Comparison of ENCODE assay signal across 27 cellular contexts in the genomic region with DNA sequence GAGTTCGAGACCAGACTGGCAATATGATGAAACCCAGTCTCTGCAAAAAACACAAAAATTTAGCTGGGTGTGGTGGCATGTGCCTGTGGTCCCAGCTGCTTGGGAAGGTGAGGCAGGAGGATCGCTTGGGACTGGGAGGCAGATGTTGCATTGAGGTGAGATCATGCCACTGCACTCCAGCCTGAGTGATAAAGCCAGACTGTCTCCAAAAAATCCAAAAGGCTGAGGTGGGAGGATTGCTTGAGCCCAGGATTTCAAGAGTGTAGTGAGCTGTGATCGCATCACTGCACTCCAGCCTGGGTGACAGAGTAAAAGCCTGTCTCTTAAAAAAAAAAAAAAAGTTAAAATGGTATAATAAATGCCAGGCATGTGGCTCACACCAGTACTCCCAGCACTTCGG. TPM values are rescaled to one million over a fixed set of nuclear protein-coding genes. Genes with fewer than 3 reads are reported as not detected.
DNase-seq lines count a peak whose midpoint lies in the region; ATAC-seq lines count a peak whose summit lies in the region.
"Had no signal": no experiment of that assay in that cellular context is flagged by ENCODE, and none has a peak within 500 bp of the region (broad histone marks: within the 10 kb centered on the region; RNA-seq: fewer than 3 reads in every experiment).

No MANE protein-coding gene starts in this region.

- intact Hi-C loops in activated CD4-positive, alpha-beta T cell treated with anti-CD3 and anti-CD28 coated beads for 36 hours (cut with DNase I, micrococcal nuclease): no loop called here

- DNase-seq in NCI-H2171 treated with DMSO at 0.1 percent for 48 hours (lab: John Stamatoyannopoulos, UW) (peak; percentile 55), NCI-H2171 (lab: John Stamatoyannopoulos, UW) (no peak), EH (ENCODE audit: low read depth) (peak; percentile 47), NAMALWA (ENCODE audit: low spot score) (peak; percentile 24), kidney tubule cell (ENCODE audit: low spot score) (peak; percentile 26), NCI-H146 treated with DMSO at 0.1 percent for 48 hours (lab: John Stamatoyannopoulos, UW; ENCODE audit: unreplicated experiment) (no peak)
- DNase-seq in effector memory CD4-positive, alpha-beta T cell: no peak
- DNase-seq in activated CD4-positive, alpha-beta T cell treated with anti-CD3 and anti-CD28 coated beads for 36 hours: no peak
- DNase-seq: 8988T, AML-193, DMS79, IMR-90, Karpas-422, NCI-H1417 treated with DMSO at 0.1 percent for 48 hours, NCI-H187 treated with DMSO at 0.1 percent for 48 hours, NCI-H2107, NCI-H226, NCI-H510A treated with DMSO at 0.1 percent for 48 hours, NCI-H748 treated with DMSO at 0.1 percent for 48 hours, PC-9, RPMI8226, SHP77, SW 1271 had no signal

- no peak overlapping the region for H3K4me3 ChIP-seq in effector memory CD4-positive, alpha-beta T cell (ENCODE audit: insufficient read depth, low read depth, low read length, poor library complexity, severe bottlenecking)
- H3K4me3 ChIP-seq: GM12878, HAP-1, PC-9 had no signal

- no peaks in the 10 kb centered on the region for H3K36me3 ChIP-seq in effector memory CD4-positive, alpha-beta T cell (ENCODE audit: control insufficient read depth, insufficient read depth, low read length)
- H3K36me3 ChIP-seq: HAP-1 had no signal

- no peaks in the 10 kb centered on the region for H3K9me3 ChIP-seq in effector memory CD4-positive, alpha-beta T cell (ENCODE audit: control insufficient read depth, low read length)
- H3K9me3 ChIP-seq: HAP-1 had no signal

- peaks cover 13% of the 10 kb centered on the region for H3K27me3 ChIP-seq in effector memory CD4-positive, alpha-beta T cell (replicated peaks; ENCODE audit: control insufficient read depth, insufficient read depth, low read length, poor library complexity, severe bottlenecking)

- no peak overlapping the region for H3K4me3 Mint-ChIP-seq in activated CD4-positive, alpha-beta T cell treated with anti-CD3 and anti-CD28 coated beads for 36 hours

- H3K36me3 Mint-ChIP-seq in activated CD4-positive, alpha-beta T cell treated with anti-CD3 and anti-CD28 coated beads for 36 hours (ENCODE audit: low read depth): no peaks in the 10 kb centered on the region
- H3K36me3 Mint-ChIP-seq: CD14-positive monocyte had no signal

- CTCF ChIA-PET in activated CD4-positive, alpha-beta T cell treated with anti-CD3 and anti-CD28 coated beads for 36 hours (lab: Charles Lee): interaction anchor here (0.6 to 2.2 kb wide), 4 partner anchors 8 to 402 kb away, joined by 3 to 7 read pairs (median 3); no protein-coding TSS in a partner anchor

- no peaks in the 10 kb centered on the region for H3K9me3 Mint-ChIP-seq in activated CD4-positive, alpha-beta T cell treated with anti-CD3 and anti-CD28 coated beads for 36 hours (ENCODE audit: low read depth)

- H3K27me3 Mint-ChIP-seq in activated CD4-positive, alpha-beta T cell treated with anti-CD3 and anti-CD28 coated beads for 36 hours: peaks cover 6% of the 10 kb centered on the region

- peaks cover 5% of the 10 kb centered on the region for H3K4me1 ChIP-seq in effector memory CD4-positive, alpha-beta T cell (ENCODE audit: control insufficient read depth, insufficient read depth, low read length, poor library complexity, severe bottlenecking)
- H3K4me1 ChIP-seq: HAP-1 had no signal

- POLR2A ChIA-PET in activated CD4-positive, alpha-beta T cell treated with anti-CD3 and anti-CD28 coated beads for 36 hours (lab: Charles Lee): interaction anchor here (0.8 kb wide), 1 partner anchor 15 kb away, joined by 7 read pairs; no protein-coding TSS in a partner anchor

- peaks cover 4% of the 10 kb centered on the region for H3K4me1 Mint-ChIP-seq in activated CD4-positive, alpha-beta T cell treated with anti-CD3 and anti-CD28 coated beads for 36 hours

- no peak for ATAC-seq in activated CD4-positive, alpha-beta T cell treated with anti-CD3 and anti-CD28 coated beads for 36 hours
- ATAC-seq: GM12878 had no signal

- H3K27ac Mint-ChIP-seq in activated CD4-positive, alpha-beta T cell treated with anti-CD3 and anti-CD28 coated beads for 36 hours: no peak overlapping the region
- H3K27ac Mint-ChIP-seq: CD14-positive monocyte had no signal

- H3K27ac ChIP-seq in effector memory CD4-positive, alpha-beta T cell (ENCODE audit: insufficient read depth, low read length, poor library complexity, severe bottlenecking): no peak overlapping the region
- H3K27ac ChIP-seq: PC-9 had no signal

RNA-seq across cellular contexts. Expression of gene PTCRA, which starts 1.3 kb away (rescaled TPM):
- total RNA-seq in activated CD4-positive, alpha-beta T cell treated with anti-CD3 and anti-CD28 coated beads for 36 hours: not detected
- total RNA-seq: IMR-90, MCF 10A, PC-9 had no signal

RNA-seq across cellular contexts. Expression of gene CNPY3, which starts 14.7 kb away (rescaled TPM):
- total RNA-seq in activated CD4-positive, alpha-beta T cell treated with anti-CD3 and anti-CD28 coated beads for 36 hours: 10 to 100 TPM; 33.0 to 34.3 TPM

RNA-seq across cellular contexts. Expression of gene RPL7L1, which starts 35.1 kb away (rescaled TPM):
- total RNA-seq in activated CD4-positive, alpha-beta T cell treated with anti-CD3 and anti-CD28 coated beads for 36 hours: 100 to 1,000 TPM; 124 to 152 TPM

RNA-seq across cellular contexts. Expression of gene GNMT, which starts 46.0 kb away (rescaled TPM):
- under 1 TPM in 1 of 2 experiments, not detected in 1; 0.50 TPM for total RNA-seq in activated CD4-positive, alpha-beta T cell treated with anti-CD3 and anti-CD28 coated beads for 36 hours
- total RNA-seq: IMR-90 had no signal

Comparison
In these comparisons a context has a peak if more than half of its experiments do, and no peak if none do; other contexts are left out.
1. DNase-seq: peak in NCI-H2171 treated with DMSO at 0.1 percent for 48 hours (single experiment), EH (single experiment), NAMALWA (single experiment) and kidney tubule cell (single experiment); none in NCI-H2171 (single experiment), effector memory CD4-positive, alpha-beta T cell (0 of 3), NCI-H146 treated with DMSO at 0.1 percent for 48 hours (single experiment) and activated CD4-positive, alpha-beta T cell treated with anti-CD3 and anti-CD28 coated beads for 36 hours (single experiment).